Comparison of ENCODE assay signal across 10 cellular contexts in genomic region chr4:48339642-48340041, GRCh38. TPM values are rescaled to one million over a fixed set of nuclear protein-coding genes. Genes with fewer than 3 reads are reported as not detected.
DNase-seq lines count a peak whose midpoint lies in the region; ATAC-seq lines count a peak whose summit lies in the region.
"Had no signal": no experiment of that assay in that cellular context is flagged by ENCODE, and none has a peak within 500 bp of the region (broad histone marks: within the 10 kb centered on the region; RNA-seq: fewer than 3 reads in every experiment).

No MANE protein-coding gene starts in this region.

- peaks cover 2% of the 10 kb centered on the region in 2 donors for H3K36me3 Mint-ChIP-seq in activated T-cell treated with anti-CD3 and anti-CD28 coated beads, Interleukin-2, amount 50 U/mL, for 72 hours (ENCODE audit: insufficient read depth in 2 of 2)
- peaks cover 5% of the 10 kb centered on the region for H3K36me3 Mint-ChIP-seq in activated T-helper 1 cell treated with anti-CD3 and anti-CD28 coated beads, Interleukin-12 subunit alpha, Interleukin-12 subunit beta, Interleukin-2, Interleukin-4 antibody, amounts not matched to agents 30 ng/mL and 10 ng/mL and 1 ng/mL, durations not matched to agents 14 hours and 24 hours and 36 hours (ENCODE audit: low read depth)
- peaks cover 5% of the 10 kb centered on the region for H3K36me3 Mint-ChIP-seq in stimulated activated memory B cell treated with anti-CD40 and anti-IgM and Interleukin-4, amounts not matched to agents 10 μg/mL and 1 μg/mL and 100 μg/mL, for 72 hours

- H3K27me3 Mint-ChIP-seq in activated T-cell treated with anti-CD3 and anti-CD28 coated beads, Interleukin-2, amount 50 U/mL, for 72 hours (ENCODE audit: low read depth): no peaks in the 10 kb centered on the region
- no peaks in the 10 kb centered on the region for H3K27me3 Mint-ChIP-seq in activated T-helper 1 cell treated with anti-CD3 and anti-CD28 coated beads, Interleukin-12 subunit alpha, Interleukin-12 subunit beta, Interleukin-2, Interleukin-4 antibody, amounts not matched to agents 30 ng/mL and 10 ng/mL and 1 ng/mL, durations not matched to agents 14 hours and 24 hours and 36 hours (ENCODE audit: insufficient read depth)
- H3K27me3 Mint-ChIP-seq in stimulated activated memory B cell treated with anti-CD40 and anti-IgM and Interleukin-4, amounts not matched to agents 10 μg/mL and 1 μg/mL and 100 μg/mL, for 72 hours: no peaks in the 10 kb centered on the region

- no peaks in the 10 kb centered on the region for H3K27me3 ChIP-seq in iPS-20b (ENCODE audit: insufficient read depth, low read length)
- H3K27me3 ChIP-seq: ovary had no signal

- DNase-seq in activated T-cell treated with anti-CD3 and anti-CD28 coated beads, Interleukin-2, amount 50 U/mL, for 72 hours: no peak
- no peak for DNase-seq in activated T-cell treated with anti-CD3 and anti-CD28 coated beads, Interleukin-2, amount 50 U/mL, for 48 hours
- no peak for DNase-seq in activated T-helper 1 cell treated with anti-CD3 and anti-CD28 coated beads, Interleukin-12 subunit alpha, Interleukin-12 subunit beta, Interleukin-2, Interleukin-4 antibody, amounts not matched to agents 30 ng/mL and 10 ng/mL and 1 ng/mL, durations not matched to agents 14 hours and 24 hours and 36 hours (ENCODE audit: low spot score)
- DNase-seq in RPMI8226 (no peak), dermis blood vessel endothelial cell (no peak), SHP77 (lab: John Stamatoyannopoulos, UW) (no peak)
- DNase-seq: NK-92 treated with Interleukin-12 subunit alpha and Interleukin-12 subunit beta, amount 100 ng/mL, for 24 hours; ovary had no signal

- peak overlapping the region; percentile 78 for H3K27ac Mint-ChIP-seq in activated T-cell treated with anti-CD3 and anti-CD28 coated beads, Interleukin-2, amount 50 U/mL, for 72 hours
- H3K27ac Mint-ChIP-seq in activated T-helper 1 cell treated with anti-CD3 and anti-CD28 coated beads, Interleukin-12 subunit alpha, Interleukin-12 subunit beta, Interleukin-2, Interleukin-4 antibody, amounts not matched to agents 30 ng/mL and 10 ng/mL and 1 ng/mL, durations not matched to agents 14 hours and 24 hours and 36 hours: no peak overlapping the region
- H3K27ac Mint-ChIP-seq in stimulated activated memory B cell treated with anti-CD40 and anti-IgM and Interleukin-4, amounts not matched to agents 10 μg/mL and 1 μg/mL and 100 μg/mL, for 72 hours: peak overlapping the region; percentile 93

- H3K27ac ChIP-seq in iPS-20b (ENCODE audit: low read length): no peak overlapping the region

- intact Hi-C loops in activated T-helper 1 cell treated with anti-CD3 and anti-CD28 coated beads, Interleukin-12 subunit alpha, Interleukin-12 subunit beta, Interleukin-2, Interleukin-4 antibody, amounts not matched to agents 30 ng/mL and 10 ng/mL and 1 ng/mL, durations not matched to agents 14 hours and 24 hours and 36 hours (cut with micrococcal nuclease): loop anchor here (2.0 to 5.0 kb wide), 3 partner anchors 89 to 569 kb away; no protein-coding TSS in a partner anchor

- no peaks in the 10 kb centered on the region for H3K9me3 ChIP-seq in iPS-20b (ENCODE audit: insufficient read depth, low read depth, low read length)
- H3K9me3 ChIP-seq: ovary had no signal

- peak overlapping the region in 1 of 2 donors; percentile 81 for H3K4me3 Mint-ChIP-seq in activated T-cell treated with anti-CD3 and anti-CD28 coated beads, Interleukin-2, amount 50 U/mL, for 72 hours
- peak overlapping the region; percentile 90 for H3K4me3 Mint-ChIP-seq in activated T-helper 1 cell treated with anti-CD3 and anti-CD28 coated beads, Interleukin-12 subunit alpha, Interleukin-12 subunit beta, Interleukin-2, Interleukin-4 antibody, amounts not matched to agents 30 ng/mL and 10 ng/mL and 1 ng/mL, durations not matched to agents 14 hours and 24 hours and 36 hours
- no peak overlapping the region for H3K4me3 Mint-ChIP-seq in stimulated activated memory B cell treated with anti-CD40 and anti-IgM and Interleukin-4, amounts not matched to agents 10 μg/mL and 1 μg/mL and 100 μg/mL, for 72 hours

- ATAC-seq in activated T-cell treated with anti-CD3 and anti-CD28 coated beads, Interleukin-2, amount 50 U/mL, for 72 hours (replicated peaks in 1 of 2): no peak
- ATAC-seq in stimulated activated memory B cell treated with anti-CD40 and anti-IgM and Interleukin-4, amounts not matched to agents 10 μg/mL and 1 μg/mL and 100 μg/mL, for 72 hours: no peak

- H3K9ac ChIP-seq in iPS-20b (ENCODE audit: low read depth, low read length): peak overlapping the region; percentile 81; the same call in 1 of the 2 replicates

- H3K4me1 Mint-ChIP-seq in activated T-cell treated with anti-CD3 and anti-CD28 coated beads, Interleukin-2, amount 50 U/mL, for 72 hours (ENCODE audit: low read depth): peaks cover 51% of the 10 kb centered on the region
- peaks cover 60% of the 10 kb centered on the region for H3K4me1 Mint-ChIP-seq in activated T-helper 1 cell treated with anti-CD3 and anti-CD28 coated beads, Interleukin-12 subunit alpha, Interleukin-12 subunit beta, Interleukin-2, Interleukin-4 antibody, amounts not matched to agents 30 ng/mL and 10 ng/mL and 1 ng/mL, durations not matched to agents 14 hours and 24 hours and 36 hours (ENCODE audit: low read depth)
- H3K4me1 Mint-ChIP-seq in stimulated activated memory B cell treated with anti-CD40 and anti-IgM and Interleukin-4, amounts not matched to agents 10 μg/mL and 1 μg/mL and 100 μg/mL, for 72 hours: peaks cover 32% of the 10 kb centered on the region

- H3K36me3 ChIP-seq in iPS-20b (ENCODE audit: insufficient read depth, low read depth, low read length): no peaks in the 10 kb centered on the region
- H3K36me3 ChIP-seq: ovary had no signal

- H3K4me3 ChIP-seq in iPS-20b (ENCODE audit: low read length): peak overlapping the region; percentile 88

- H3K9me3 Mint-ChIP-seq in activated T-cell treated with anti-CD3 and anti-CD28 coated beads, Interleukin-2, amount 50 U/mL, for 72 hours: no peaks in the 10 kb centered on the region
- no peaks in the 10 kb centered on the region for H3K9me3 Mint-ChIP-seq in activated T-helper 1 cell treated with anti-CD3 and anti-CD28 coated beads, Interleukin-12 subunit alpha, Interleukin-12 subunit beta, Interleukin-2, Interleukin-4 antibody, amounts not matched to agents 30 ng/mL and 10 ng/mL and 1 ng/mL, durations not matched to agents 14 hours and 24 hours and 36 hours
- no peaks in the 10 kb centered on the region for H3K9me3 Mint-ChIP-seq in stimulated activated memory B cell treated with anti-CD40 and anti-IgM and Interleukin-4, amounts not matched to agents 10 μg/mL and 1 μg/mL and 100 μg/mL, for 72 hours

- H3K4me1 ChIP-seq in iPS-20b (ENCODE audit: insufficient read depth, low read length): peaks cover 22% of the 10 kb centered on the region

RNA-seq across cellular contexts. Expression of gene SLAIN2, which starts 1.7 kb away (rescaled TPM):
- total RNA-seq in activated T-cell treated with anti-CD3 and anti-CD28 coated beads, Interleukin-2, amount 50 U/mL, for 72 hours: 10 to 100 TPM; 43.4 to 58.0 TPM
- total RNA-seq in activated T-helper 1 cell treated with anti-CD3 and anti-CD28 coated beads, Interleukin-12 subunit alpha, Interleukin-12 subunit beta, Interleukin-2, Interleukin-4 antibody, amounts not matched to agents 30 ng/mL and 10 ng/mL and 1 ng/mL, durations not matched to agents 14 hours and 24 hours and 36 hours: 71.4 and 79.4 TPM in 2 replicates
- 19.9 and 22.7 TPM in 2 replicates for total RNA-seq in dermis blood vessel endothelial cell
